Comparison of ENCODE assay signal across 20 cellular contexts in the genomic region with DNA sequence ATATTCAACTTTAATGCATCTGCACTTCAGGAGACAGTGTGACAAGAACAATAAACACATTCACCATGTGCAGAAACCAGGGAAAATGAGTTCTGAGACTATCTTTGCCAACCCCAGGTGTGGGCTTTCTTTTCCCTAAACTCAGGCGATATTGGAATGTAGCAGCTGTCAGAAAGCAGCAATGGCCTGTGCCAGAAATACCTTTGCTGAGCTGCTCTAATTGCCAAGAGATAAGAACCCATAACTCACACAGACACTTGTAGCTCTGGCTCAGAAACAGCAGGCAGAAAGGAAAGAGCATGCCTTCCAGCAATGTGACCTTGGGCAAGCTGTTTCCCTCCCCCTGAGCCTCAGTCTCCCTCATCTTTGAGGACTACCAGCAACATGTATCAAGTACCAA.
DNase-seq lines count a peak whose midpoint lies in the region; ATAC-seq and TF ChIP-seq lines count a peak whose summit lies in the region.
"Had no signal": no experiment of that assay in that cellular context is flagged by ENCODE, and none has a peak within 500 bp of the region (broad histone marks: within the 10 kb centered on the region; RNA-seq: fewer than 3 reads in every experiment).

No MANE protein-coding gene starts in this region.

- DNase-seq in NCI-H2029 treated with DMSO at 0.1 percent for 48 hours (lab: John Stamatoyannopoulos, UW) (peak; percentile 18), SK-N-SH (no peak), left ventricle myocardium superior (no peak), progenitor cell of endocrine pancreas (ENCODE audit: low spot score, unreplicated experiment) (no peak), cerebellum (ENCODE audit: low spot score) (no peak), COLO668 (lab: John Stamatoyannopoulos, UW; ENCODE audit: unreplicated experiment) (no peak), Kasumi-1 (lab: John Stamatoyannopoulos, UW) (no peak)
- DNase-seq in activated T-cell treated with anti-CD3 and anti-CD28 coated beads, Interleukin-2, amount 50 U/mL, for 4 hours, result no peak
- DNase-seq: activated CD8-positive, alpha-beta memory T cell treated with anti-CD3 and anti-CD28 coated beads, Interleukin-2, amount 50 U/mL, for 4 hours; CD8-positive, alpha-beta T cell; DMS79 treated with DMSO at 0.1 percent for 48 hours; head of caudate nucleus; naive B cell; NCI-H187 treated with DMSO at 0.1 percent for 48 hours; NCI-H446 treated with DMSO at 0.1 percent for 48 hours; ovary; SIG-M5; stimulated activated naive CD8-positive, alpha-beta T cell treated with anti-CD3 and anti-CD28 coated beads, Interleukin-15, Interleukin-2, amounts not matched to agents 100 U/mL and 50 U/mL, for 24 hours; T-helper 17 cell; transverse colon had no signal

- H4K20me1 ChIP-seq in SK-N-SH (ENCODE audit: insufficient read depth), result no peaks in the 10 kb centered on the region

- intact Hi-C loops in left ventricle myocardium superior (cut with micrococcal nuclease), result no loop called here

- CTCF ChIA-PET in SK-N-SH (lab: Yijun Ruan, JAX), result interaction anchor here (0.6 to 4.4 kb wide), 14 partner anchors 9 to 302 kb away, joined by 3 to 17 read pairs (median 4); no protein-coding TSS in a partner anchor

- no peak overlapping the region for H3K4me2 ChIP-seq in SK-N-SH

- H3F3A ChIP-seq in SK-N-SH (replicated peaks; ENCODE audit: insufficient read depth), result no peaks in the 10 kb centered on the region

- no peak for TF ChIP-seq EP300 in SK-N-SH (IDR thresholded peaks at IDR 0.05; ENCODE audit: borderline replicate concordance in 1 of 2, low read depth in 1 of 2, low read length in 1 of 2)

- peaks cover 16% of the 10 kb centered on the region for H3K4me1 Mint-ChIP-seq in progenitor cell of endocrine pancreas (ENCODE audit: low read depth)
- H3K4me1 Mint-ChIP-seq in activated T-cell treated with anti-CD3 and anti-CD28 coated beads, Interleukin-2, amount 50 U/mL, for 4 hours (ENCODE audit: low read depth), result no peaks in the 10 kb centered on the region
- H3K4me1 Mint-ChIP-seq: naive B cell had no signal

- H3K9ac ChIP-seq in SK-N-SH, result no peak overlapping the region

- no peak overlapping the region for H3K4me3 ChIP-seq in SK-N-SH (ENCODE audit: low read depth in 2 of 2, low read length in 1 of 2)
- H3K4me3 ChIP-seq: ovary, transverse colon had no signal

- no peak overlapping the region for H2AFZ ChIP-seq in SK-N-SH (ENCODE audit: low read depth)

- ATAC-seq in left ventricle myocardium superior, result peak; percentile 83
- ATAC-seq in activated T-cell treated with anti-CD3 and anti-CD28 coated beads, Interleukin-2, amount 50 U/mL, for 4 hours, result no peak
- ATAC-seq: CD8-positive, alpha-beta T cell; stimulated activated naive CD8-positive, alpha-beta T cell treated with anti-CD3 and anti-CD28 coated beads, Interleukin-15, Interleukin-2, amounts not matched to agents 100 U/mL and 50 U/mL, for 24 hours; T-helper 17 cell had no signal

- peaks cover 10% of the 10 kb centered on the region; the same call in 1 of the 2 replicates for H3K27me3 ChIP-seq in SK-N-SH (ENCODE audit: insufficient read depth)
- H3K27me3 ChIP-seq: ovary, transverse colon had no signal

- peak overlapping the region; percentile 56 for H3K27ac Mint-ChIP-seq in progenitor cell of endocrine pancreas
- H3K27ac Mint-ChIP-seq: CD8-positive, alpha-beta T cell; T-helper 17 cell had no signal

- no peaks in the 10 kb centered on the region for H3K27me3 Mint-ChIP-seq in progenitor cell of endocrine pancreas
- peaks cover 5% of the 10 kb centered on the region for H3K27me3 Mint-ChIP-seq in activated T-cell treated with anti-CD3 and anti-CD28 coated beads, Interleukin-2, amount 50 U/mL, for 4 hours (ENCODE audit: low read depth)

- H3K4me1 ChIP-seq in SK-N-SH (ENCODE audit: control insufficient read depth in 1 of 2, insufficient read depth in 2 of 2, low read depth in 1 of 2, low read length in 1 of 2), result peaks cover 0 to 3% of the 10 kb centered on the region in 2 experiments; a peak in 1 of 4 replicates

- no peaks in the 10 kb centered on the region for H3K36me3 Mint-ChIP-seq in progenitor cell of endocrine pancreas (ENCODE audit: insufficient read depth)
- no peaks in the 10 kb centered on the region for H3K36me3 Mint-ChIP-seq in activated T-cell treated with anti-CD3 and anti-CD28 coated beads, Interleukin-2, amount 50 U/mL, for 4 hours (ENCODE audit: insufficient read depth)
- H3K36me3 Mint-ChIP-seq: CD8-positive, alpha-beta T cell; naive B cell had no signal

- TF ChIP-seq RAD21 in SK-N-SH (IDR thresholded peaks at IDR 0.05; ENCODE audit: low read length), result no peak

- no peaks in the 10 kb centered on the region for H3K9me3 ChIP-seq in SK-N-SH
- H3K9me3 ChIP-seq: ovary, transverse colon had no signal

- no peak overlapping the region for H3K27ac ChIP-seq in SK-N-SH (ENCODE audit: low read depth in 2 of 2, low read length in 1 of 2)
- H3K27ac ChIP-seq: ovary, transverse colon had no signal

- WGBS in SK-N-SH (ENCODE audit: low lambda C conversion rate), result 84% methylated on average over 1 of the region's 1 CpG

- TF ChIP-seq CTCF in SK-N-SH (IDR thresholded peaks at IDR 0.05) (no peak), progenitor cell of endocrine pancreas (IDR thresholded peaks at IDR 0.05; ENCODE audit: unreplicated experiment) (no peak)

- POLR2A ChIA-PET in SK-N-SH (lab: Yijun Ruan, JAX), result no interaction called here

- H3K9me2 ChIP-seq in SK-N-SH, result no peaks in the 10 kb centered on the region

- no peak overlapping the region for H3K4me3 Mint-ChIP-seq in progenitor cell of endocrine pancreas (ENCODE audit: low read depth)
- H3K4me3 Mint-ChIP-seq in activated T-cell treated with anti-CD3 and anti-CD28 coated beads, Interleukin-2, amount 50 U/mL, for 4 hours, result no peak overlapping the region
- H3K4me3 Mint-ChIP-seq: CD8-positive, alpha-beta T cell; naive B cell; T-helper 17 cell had no signal

- H3K79me2 ChIP-seq in SK-N-SH (ENCODE audit: insufficient read depth), result no peaks in the 10 kb centered on the region

- H3K36me3 ChIP-seq in SK-N-SH (replicated peaks in 1 of 2; ENCODE audit: control insufficient read depth in 1 of 2, insufficient read depth in 2 of 2, low read length in 1 of 2), result no peaks in the 10 kb centered on the region
- H3K36me3 ChIP-seq: ovary, transverse colon had no signal

- no peaks in the 10 kb centered on the region for H3K9me3 Mint-ChIP-seq in progenitor cell of endocrine pancreas (ENCODE audit: low read depth)
- H3K9me3 Mint-ChIP-seq in activated T-cell treated with anti-CD3 and anti-CD28 coated beads, Interleukin-2, amount 50 U/mL, for 4 hours, result no peaks in the 10 kb centered on the region
- H3K9me3 Mint-ChIP-seq: CD8-positive, alpha-beta T cell; naive B cell had no signal

TF ChIP-seq in SK-N-SH, 30 proteins besides CTCF, POLR2A, EP300 and RAD21:
- TF ChIP-seq RCOR1 (IDR thresholded peaks at IDR 0.05; ENCODE audit: low read length) (peak; percentile 83), FOSL2 (IDR thresholded peaks at IDR 0.05; ENCODE audit: borderline replicate concordance, low read depth) (no peak), NFIC (IDR thresholded peaks at IDR 0.05; ENCODE audit: borderline replicate concordance) (no peak)
- TF ChIP-seq, protein P1, sequence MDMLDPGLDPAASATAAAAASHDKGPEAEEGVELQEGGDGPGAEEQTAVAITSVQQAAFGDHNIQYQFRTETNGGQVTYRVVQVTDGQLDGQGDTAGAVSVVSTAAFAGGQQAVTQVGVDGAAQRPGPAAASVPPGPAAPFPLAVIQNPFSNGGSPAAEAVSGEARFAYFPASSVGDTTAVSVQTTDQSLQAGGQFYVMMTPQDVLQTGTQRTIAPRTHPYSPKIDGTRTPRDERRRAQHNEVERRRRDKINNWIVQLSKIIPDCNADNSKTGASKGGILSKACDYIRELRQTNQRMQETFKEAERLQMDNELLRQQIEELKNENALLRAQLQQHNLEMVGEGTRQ (IDR thresholded peaks at IDR 0.05; ENCODE audit: borderline replicate concordance, low read depth, low read length), result no peak
